In the genomic region with DNA sequence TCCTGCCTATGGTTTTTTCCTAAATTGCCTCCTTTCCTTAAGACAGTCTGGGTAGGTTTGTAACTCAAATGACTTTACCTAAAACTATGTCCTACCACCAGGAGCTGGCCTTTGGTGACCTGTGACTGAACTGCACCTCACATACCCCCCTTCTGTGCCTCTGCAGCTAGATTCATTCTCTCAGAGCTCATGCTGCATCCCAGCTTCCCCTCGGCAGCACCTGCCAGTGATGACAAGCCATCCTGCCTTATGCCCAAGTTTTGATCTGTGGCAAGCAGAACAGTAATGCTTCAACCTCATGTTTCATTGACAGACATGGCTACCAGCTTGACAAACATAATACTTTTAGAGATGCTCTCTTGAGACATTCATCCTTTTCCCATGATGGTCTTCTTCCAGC, we compare ENCODE assay signal across 1 cellular context.
TF ChIP-seq lines count a peak whose summit lies in the region.

No MANE protein-coding gene starts in this region.

TF ChIP-seq in IMR-90, 13 proteins besides CTCF, POLR2A, EP300 and RAD21 (continued from another document):
- TF ChIP-seq, protein P1, sequence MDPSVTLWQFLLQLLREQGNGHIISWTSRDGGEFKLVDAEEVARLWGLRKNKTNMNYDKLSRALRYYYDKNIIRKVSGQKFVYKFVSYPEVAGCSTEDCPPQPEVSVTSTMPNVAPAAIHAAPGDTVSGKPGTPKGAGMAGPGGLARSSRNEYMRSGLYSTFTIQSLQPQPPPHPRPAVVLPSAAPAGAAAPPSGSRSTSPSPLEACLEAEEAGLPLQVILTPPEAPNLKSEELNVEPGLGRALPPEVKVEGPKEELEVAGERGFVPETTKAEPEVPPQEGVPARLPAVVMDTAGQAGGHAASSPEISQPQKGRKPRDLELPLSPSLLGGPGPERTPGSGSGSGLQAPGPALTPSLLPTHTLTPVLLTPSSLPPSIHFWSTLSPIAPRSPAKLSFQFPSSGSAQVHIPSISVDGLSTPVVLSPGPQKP (IDR thresholded peaks at IDR 0.05; ENCODE audit: borderline replicate concordance, low read depth, low read length), result no peak
